1 cellular context compared by ENCODE assay signal in genomic region chr1:20328201-20328600, GRCh38.
TF ChIP-seq lines count a peak whose summit lies in the region.

No MANE protein-coding gene starts in this region.

TF ChIP-seq in GM23338, 12 proteins besides CTCF, POLR2A, EP300 and RAD21 (continued from another document):
- TF ChIP-seq, protein P1, sequence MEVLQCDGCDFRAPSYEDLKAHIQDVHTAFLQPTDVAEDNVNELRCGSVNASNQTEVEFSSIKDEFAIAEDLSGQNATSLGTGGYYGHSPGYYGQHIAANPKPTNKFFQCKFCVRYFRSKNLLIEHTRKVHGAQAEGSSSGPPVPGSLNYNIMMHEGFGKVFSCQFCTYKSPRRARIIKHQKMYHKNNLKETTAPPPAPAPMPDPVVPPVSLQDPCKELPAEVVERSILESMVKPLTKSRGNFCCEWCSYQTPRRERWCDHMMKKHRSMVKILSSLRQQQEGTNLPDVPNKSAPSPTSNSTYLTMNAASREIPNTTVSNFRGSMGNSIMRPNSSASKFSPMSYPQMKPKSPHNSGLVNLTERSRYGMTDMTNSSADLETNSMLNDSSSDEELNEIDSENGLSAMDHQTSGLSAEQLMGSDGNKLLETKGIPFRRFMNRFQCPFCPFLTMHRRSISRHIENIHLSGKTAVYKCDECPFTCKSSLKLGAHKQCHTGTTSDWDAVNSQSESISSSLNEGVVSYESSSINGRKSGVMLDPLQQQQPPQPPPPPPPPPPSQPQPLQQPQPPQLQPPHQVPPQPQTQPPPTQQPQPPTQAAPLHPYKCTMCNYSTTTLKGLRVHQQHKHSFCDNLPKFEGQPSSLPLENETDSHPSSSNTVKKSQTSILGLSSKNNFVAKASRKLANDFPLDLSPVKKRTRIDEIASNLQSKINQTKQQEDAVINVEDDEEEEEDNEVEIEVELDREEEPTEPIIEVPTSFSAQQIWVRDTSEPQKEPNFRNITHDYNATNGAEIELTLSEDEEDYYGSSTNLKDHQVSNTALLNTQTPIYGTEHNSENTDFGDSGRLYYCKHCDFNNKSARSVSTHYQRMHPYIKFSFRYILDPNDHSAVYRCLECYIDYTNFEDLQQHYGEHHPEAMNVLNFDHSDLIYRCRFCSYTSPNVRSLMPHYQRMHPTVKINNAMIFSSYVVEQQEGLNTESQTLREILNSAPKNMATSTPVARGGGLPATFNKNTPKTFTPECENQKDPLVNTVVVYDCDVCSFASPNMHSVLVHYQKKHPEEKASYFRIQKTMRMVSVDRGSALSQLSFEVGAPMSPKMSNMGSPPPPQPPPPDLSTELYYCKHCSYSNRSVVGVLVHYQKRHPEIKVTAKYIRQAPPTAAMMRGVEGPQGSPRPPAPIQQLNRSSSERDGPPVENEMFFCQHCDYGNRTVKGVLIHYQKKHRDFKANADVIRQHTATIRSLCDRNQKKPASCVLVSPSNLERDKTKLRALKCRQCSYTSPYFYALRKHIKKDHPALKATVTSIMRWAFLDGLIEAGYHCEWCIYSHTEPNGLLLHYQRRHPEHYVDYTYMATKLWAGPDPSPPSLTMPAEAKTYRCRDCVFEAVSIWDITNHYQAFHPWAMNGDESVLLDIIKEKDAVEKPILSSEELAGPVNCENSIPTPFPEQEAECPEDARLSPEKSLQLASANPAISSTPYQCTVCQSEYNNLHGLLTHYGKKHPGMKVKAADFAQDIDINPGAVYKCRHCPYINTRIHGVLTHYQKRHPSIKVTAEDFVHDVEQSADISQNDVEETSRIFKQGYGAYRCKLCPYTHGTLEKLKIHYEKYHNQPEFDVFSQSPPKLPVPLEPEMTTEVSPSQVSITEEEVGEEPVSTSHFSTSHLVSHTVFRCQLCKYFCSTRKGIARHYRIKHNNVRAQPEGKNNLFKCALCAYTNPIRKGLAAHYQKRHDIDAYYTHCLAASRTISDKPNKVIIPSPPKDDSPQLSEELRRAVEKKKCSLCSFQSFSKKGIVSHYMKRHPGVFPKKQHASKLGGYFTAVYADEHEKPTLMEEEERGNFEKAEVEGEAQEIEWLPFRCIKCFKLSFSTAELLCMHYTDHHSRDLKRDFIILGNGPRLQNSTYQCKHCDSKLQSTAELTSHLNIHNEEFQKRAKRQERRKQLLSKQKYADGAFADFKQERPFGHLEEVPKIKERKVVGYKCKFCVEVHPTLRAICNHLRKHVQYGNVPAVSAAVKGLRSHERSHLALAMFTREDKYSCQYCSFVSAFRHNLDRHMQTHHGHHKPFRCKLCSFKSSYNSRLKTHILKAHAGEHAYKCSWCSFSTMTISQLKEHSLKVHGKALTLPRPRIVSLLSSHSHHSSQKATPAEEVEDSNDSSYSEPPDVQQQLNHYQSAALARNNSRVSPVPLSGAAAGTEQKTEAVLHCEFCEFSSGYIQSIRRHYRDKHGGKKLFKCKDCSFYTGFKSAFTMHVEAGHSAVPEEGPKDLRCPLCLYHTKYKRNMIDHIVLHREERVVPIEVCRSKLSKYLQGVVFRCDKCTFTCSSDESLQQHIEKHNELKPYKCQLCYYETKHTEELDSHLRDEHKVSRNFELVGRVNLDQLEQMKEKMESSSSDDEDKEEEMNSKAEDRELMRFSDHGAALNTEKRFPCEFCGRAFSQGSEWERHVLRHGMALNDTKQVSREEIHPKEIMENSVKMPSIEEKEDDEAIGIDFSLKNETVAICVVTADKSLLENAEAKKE (CRISPR knock-in tag; IDR thresholded peaks at IDR 0.05) = no peak
- TF ChIP-seq EZH2 (IDR thresholded peaks at IDR 0.05; ENCODE audit: low read depth, unreplicated experiment) (no peak), STAT1 (IDR thresholded peaks at IDR 0.05; ENCODE audit: unreplicated experiment) (no peak), EZH2phosphoT487 (IDR thresholded peaks at IDR 0.05; ENCODE audit: unreplicated experiment) (no peak), ZNF114 (CRISPR knock-in tag; IDR thresholded peaks at IDR 0.05) (no peak), POLR2AphosphoS5 (IDR thresholded peaks at IDR 0.05; ENCODE audit: low read depth) (no peak)
- TF ChIP-seq, protein P2, sequence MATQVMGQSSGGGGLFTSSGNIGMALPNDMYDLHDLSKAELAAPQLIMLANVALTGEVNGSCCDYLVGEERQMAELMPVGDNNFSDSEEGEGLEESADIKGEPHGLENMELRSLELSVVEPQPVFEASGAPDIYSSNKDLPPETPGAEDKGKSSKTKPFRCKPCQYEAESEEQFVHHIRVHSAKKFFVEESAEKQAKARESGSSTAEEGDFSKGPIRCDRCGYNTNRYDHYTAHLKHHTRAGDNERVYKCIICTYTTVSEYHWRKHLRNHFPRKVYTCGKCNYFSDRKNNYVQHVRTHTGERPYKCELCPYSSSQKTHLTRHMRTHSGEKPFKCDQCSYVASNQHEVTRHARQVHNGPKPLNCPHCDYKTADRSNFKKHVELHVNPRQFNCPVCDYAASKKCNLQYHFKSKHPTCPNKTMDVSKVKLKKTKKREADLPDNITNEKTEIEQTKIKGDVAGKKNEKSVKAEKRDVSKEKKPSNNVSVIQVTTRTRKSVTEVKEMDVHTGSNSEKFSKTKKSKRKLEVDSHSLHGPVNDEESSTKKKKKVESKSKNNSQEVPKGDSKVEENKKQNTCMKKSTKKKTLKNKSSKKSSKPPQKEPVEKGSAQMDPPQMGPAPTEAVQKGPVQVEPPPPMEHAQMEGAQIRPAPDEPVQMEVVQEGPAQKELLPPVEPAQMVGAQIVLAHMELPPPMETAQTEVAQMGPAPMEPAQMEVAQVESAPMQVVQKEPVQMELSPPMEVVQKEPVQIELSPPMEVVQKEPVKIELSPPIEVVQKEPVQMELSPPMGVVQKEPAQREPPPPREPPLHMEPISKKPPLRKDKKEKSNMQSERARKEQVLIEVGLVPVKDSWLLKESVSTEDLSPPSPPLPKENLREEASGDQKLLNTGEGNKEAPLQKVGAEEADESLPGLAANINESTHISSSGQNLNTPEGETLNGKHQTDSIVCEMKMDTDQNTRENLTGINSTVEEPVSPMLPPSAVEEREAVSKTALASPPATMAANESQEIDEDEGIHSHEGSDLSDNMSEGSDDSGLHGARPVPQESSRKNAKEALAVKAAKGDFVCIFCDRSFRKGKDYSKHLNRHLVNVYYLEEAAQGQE (IDR thresholded peaks at IDR 0.05; ENCODE audit: unreplicated experiment) = no peak
- TF ChIP-seq, protein P3, sequence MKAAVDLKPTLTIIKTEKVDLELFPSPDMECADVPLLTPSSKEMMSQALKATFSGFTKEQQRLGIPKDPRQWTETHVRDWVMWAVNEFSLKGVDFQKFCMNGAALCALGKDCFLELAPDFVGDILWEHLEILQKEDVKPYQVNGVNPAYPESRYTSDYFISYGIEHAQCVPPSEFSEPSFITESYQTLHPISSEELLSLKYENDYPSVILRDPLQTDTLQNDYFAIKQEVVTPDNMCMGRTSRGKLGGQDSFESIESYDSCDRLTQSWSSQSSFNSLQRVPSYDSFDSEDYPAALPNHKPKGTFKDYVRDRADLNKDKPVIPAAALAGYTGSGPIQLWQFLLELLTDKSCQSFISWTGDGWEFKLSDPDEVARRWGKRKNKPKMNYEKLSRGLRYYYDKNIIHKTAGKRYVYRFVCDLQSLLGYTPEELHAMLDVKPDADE (IDR thresholded peaks at IDR 0.05) = no peak
